ENCODE assay signal across 19 cellular contexts in genomic region chr18:5452943-5453342, GRCh38.
"Had no signal": no experiment of that assay in that cellular context is flagged by ENCODE, and none has a peak within 500 bp of the region (broad histone marks: within the 10 kb centered on the region; RNA-seq: fewer than 3 reads in every experiment).

No MANE protein-coding gene starts in this region.

- H3K4me3 ChIP-seq: breast epithelium, coronary artery, ovary, psoas muscle, right atrium auricular region, spleen, testis, upper lobe of left lung had no signal

- H3K27ac Mint-ChIP-seq: activated naive CD4-positive, alpha-beta T cell treated with anti-CD3 and anti-CD28 coated beads, Interleukin-2, amount 50 U/mL, for 24 hours; natural killer cell had no signal

- H3K9me3 Mint-ChIP-seq: activated naive CD4-positive, alpha-beta T cell treated with anti-CD3 and anti-CD28 coated beads, Interleukin-2, amount 50 U/mL, for 24 hours; central memory CD8-positive, alpha-beta T cell; natural killer cell had no signal

- H3K4me3 Mint-ChIP-seq: activated naive CD4-positive, alpha-beta T cell treated with anti-CD3 and anti-CD28 coated beads, Interleukin-2, amount 50 U/mL, for 24 hours; central memory CD8-positive, alpha-beta T cell; natural killer cell had no signal

- H3K36me3 Mint-ChIP-seq: activated naive CD4-positive, alpha-beta T cell treated with anti-CD3 and anti-CD28 coated beads, Interleukin-2, amount 50 U/mL, for 24 hours; natural killer cell had no signal

- H3K4me1 Mint-ChIP-seq: central memory CD8-positive, alpha-beta T cell had no signal

- DNase-seq: activated CD4-positive, alpha-beta T cell treated with anti-CD3 and anti-CD28 coated beads for 1 hour; activated gamma-delta T cell treated with Interleukin-2 at 50 U/mL for 16 hours; activated T-cell treated with anti-CD3 and anti-CD28 coated beads, Interleukin-2, amount 50 U/mL, for 1 hour; hippocampal formation; midbrain; natural killer cell; ovary; psoas muscle; spleen; stimulated activated CD4-positive, alpha-beta T cell treated with anti-CD3 and anti-CD28 coated beads, Interleukin-4, amount 100 ng/mL, for 1 hour; stimulated activated naive CD4-positive, alpha-beta T cell; T-helper 1 cell; testis; upper lobe of left lung had no signal

- ATAC-seq: natural killer cell, psoas muscle had no signal
